Comparison of ENCODE assay signal across 8 cellular contexts in genomic region chr19:29663861-29664752, GRCh38. TPM values are rescaled to one million over a fixed set of nuclear protein-coding genes. Genes with fewer than 3 reads are reported as not detected.
DNase-seq lines count a peak whose midpoint lies in the region; ATAC-seq and TF ChIP-seq lines count a peak whose summit lies in the region.

No MANE protein-coding gene starts in this region.

- no CpG with 5 or more reads among the region's 19 CpGs for WGBS in neuronal stem cell (ENCODE audit: extremely low coverage in 2 of 2, insufficient read length in 2 of 2, insufficient replicate concordance in 1 of 2), 2 donors

- H3K4me2 ChIP-seq in MM.1S (ENCODE audit: low read depth, low read length) (peak overlapping the region; percentile 92; the same call in 1 of the 2 replicates), neuronal stem cell (ENCODE audit: insufficient read depth, low read length, poor library complexity, severe bottlenecking) (no peak overlapping the region)

- no peak overlapping the region for H2BK12ac ChIP-seq in neuronal stem cell (ENCODE audit: low read length)

- no peak for ATAC-seq in left lobe of liver

- H3K4me1 ChIP-seq in CD4-positive, alpha-beta memory T cell (ENCODE audit: insufficient read depth, low read length), result peaks cover 29% of the 10 kb centered on the region
- 0 out of 2 replicates have a peak, but pooled peaks cover 5% of the 10 kb centered on the region for H3K4me1 ChIP-seq in MM.1S (ENCODE audit: low read length)
- peaks cover 11 to 12% of the 10 kb centered on the region in 2 donors for H3K4me1 ChIP-seq in neuronal stem cell (ENCODE audit: control insufficient read depth in 2 of 2, insufficient read depth in 1 of 2, low read depth in 1 of 2, low read length in 2 of 2)
- peaks cover 3% of the 10 kb centered on the region for H3K4me1 ChIP-seq in colonic mucosa

- peaks cover 0 to 1% (median 0%) of the 10 kb centered on the region in 8 donors for H3K9me3 Mint-ChIP-seq in CD4-positive, alpha-beta memory T cell

- no peaks in the 10 kb centered on the region for H3K36me3 ChIP-seq in CD4-positive, alpha-beta memory T cell (ENCODE audit: insufficient read depth, low read length)
- H3K36me3 ChIP-seq in MM.1S (replicated peaks; ENCODE audit: insufficient read depth, low read length), result no peaks in the 10 kb centered on the region
- H3K36me3 ChIP-seq in neuronal stem cell (replicated peaks in 1 of 2; ENCODE audit: control insufficient read depth in 2 of 2, insufficient read depth in 2 of 2, low read length in 2 of 2), result no peaks in the 10 kb centered on the region
- no peaks in the 10 kb centered on the region for H3K36me3 ChIP-seq in colonic mucosa

- no peak overlapping the region for H4K8ac ChIP-seq in neuronal stem cell (ENCODE audit: low read depth, low read length)

- peak overlapping the region; percentile 92 for H2AFZ ChIP-seq in MM.1S (ENCODE audit: low read length)
- peak overlapping the region; percentile 98 for H2AFZ ChIP-seq in neuronal stem cell (ENCODE audit: low read length)

- peak overlapping the region; percentile 62 for H2BK15ac ChIP-seq in neuronal stem cell (ENCODE audit: low read length)

- no peaks in the 10 kb centered on the region for H3K9me3 ChIP-seq in CD4-positive, alpha-beta memory T cell (ENCODE audit: control insufficient read depth in 1 of 2, low read length in 2 of 2)
- no peaks in the 10 kb centered on the region for H3K9me3 ChIP-seq in MM.1S (replicated peaks; ENCODE audit: insufficient read depth, low read length)
- no peaks in the 10 kb centered on the region for H3K9me3 ChIP-seq in neuronal stem cell (replicated peaks in 1 of 2; ENCODE audit: control insufficient read depth in 2 of 2, insufficient read depth in 1 of 2, low read depth in 1 of 2, low read length in 2 of 2)
- H3K9me3 ChIP-seq in colonic mucosa, result no peaks in the 10 kb centered on the region

- H3K27ac ChIP-seq in CD4-positive, alpha-beta memory T cell (ENCODE audit: low read depth, low read length), result peak overlapping the region; percentile 92
- H3K27ac ChIP-seq in MM.1S (ENCODE audit: low read length), result no peak overlapping the region
- peak overlapping the region; percentile 95 to 96 for H3K27ac ChIP-seq in coronary artery
- H3K27ac ChIP-seq in neuronal stem cell (replicated peaks; ENCODE audit: low read length), result no peak overlapping the region
- H3K27ac ChIP-seq in colonic mucosa, result no peak overlapping the region

- no peak for TF ChIP-seq CTCF in MM.1S (IDR thresholded peaks at IDR 0.05; ENCODE audit: low read length)
- no peak for TF ChIP-seq CTCF in coronary artery (IDR thresholded peaks at IDR 0.05)
- TF ChIP-seq CTCF in colonic mucosa (IDR thresholded peaks at IDR 0.05), result no peak

- H3K79me1 ChIP-seq in neuronal stem cell (ENCODE audit: low read depth, low read length), result no peaks in the 10 kb centered on the region

- H3K27me3 ChIP-seq in CD4-positive, alpha-beta memory T cell (ENCODE audit: insufficient read depth, low read length), result no peaks in the 10 kb centered on the region
- H3K27me3 ChIP-seq in MM.1S (replicated peaks; ENCODE audit: insufficient read depth, low read length), result peaks cover 19% of the 10 kb centered on the region
- peaks cover 2 to 50% (median 25%) of the 10 kb centered on the region in 3 experiments for H3K27me3 ChIP-seq in neuronal stem cell (ENCODE audit: control insufficient read depth in 3 of 3, insufficient read depth in 3 of 3, low read depth in 1 of 3, low read length in 3 of 3)
- no peaks in the 10 kb centered on the region for H3K27me3 ChIP-seq in colonic mucosa

- CTCF ChIA-PET in CD4-positive, alpha-beta memory T cell (lab: Charles Lee; ENCODE audit: partially characterized antibody), result interaction anchor here (1.0 to 10.1 kb wide), 9 partner anchors 8 to 168 kb away, joined by 3 to 158 read pairs (median 75); partner anchors contain the start of genes C19orf12 and POP4

- H3K36me3 Mint-ChIP-seq in CD4-positive, alpha-beta memory T cell, result peaks cover 4 to 12% of the 10 kb centered on the region in 2 donors

- H3K4me1 Mint-ChIP-seq in CD4-positive, alpha-beta memory T cell, result peaks cover 17 to 50% (median 27%) of the 10 kb centered on the region in 4 donors

- H3K9me2 ChIP-seq in MM.1S (replicated peaks; ENCODE audit: insufficient read depth, low read length), result no peaks in the 10 kb centered on the region

- H4K91ac ChIP-seq in neuronal stem cell (ENCODE audit: low read depth, low read length, poor library complexity), result no peak overlapping the region

- no peak overlapping the region for H2BK120ac ChIP-seq in neuronal stem cell (ENCODE audit: low read depth, low read length)

- DNase-seq in CD4-positive, alpha-beta memory T cell, result no peak
- DNase-seq in MM.1S (no peak), coronary artery (ENCODE audit: low spot score) (no peak), neuronal stem cell (ENCODE audit: low spot score) (no peak), colonic mucosa (no peak), left lobe of liver (ENCODE audit: low spot score) (no peak), UCSD-AML1 (lab: John Stamatoyannopoulos, UW; ENCODE audit: unreplicated experiment) (no peak), DMS 273 (lab: John Stamatoyannopoulos, UW; ENCODE audit: unreplicated experiment) (no peak)

- H2BK5ac ChIP-seq in neuronal stem cell (ENCODE audit: low read length), result no peak overlapping the region

- peaks cover 5% of the 10 kb centered on the region; the same call in 1 of the 2 replicates for H3K79me2 ChIP-seq in MM.1S (ENCODE audit: low read length)

- H3K27ac Mint-ChIP-seq in CD4-positive, alpha-beta memory T cell, result peak overlapping the region; percentile 74 to 93 (median 84)

- no peak overlapping the region for H3K14ac ChIP-seq in neuronal stem cell (ENCODE audit: low read length)

- H3K9ac ChIP-seq in MM.1S (ENCODE audit: low read length) (no peak overlapping the region), neuronal stem cell (ENCODE audit: low read depth, low read length, poor library complexity) (no peak overlapping the region), colonic mucosa (ENCODE audit: low read depth in 2 of 2, low read length in 2 of 2) (peak overlapping the region in 1 of 2 donors; percentile 4)

- H3K23ac ChIP-seq in neuronal stem cell (ENCODE audit: low read depth, low read length, poor library complexity), result peak overlapping the region; percentile 29

- POLR2A ChIA-PET in CD4-positive, alpha-beta memory T cell (lab: Charles Lee; ENCODE audit: partially characterized antibody), result interaction anchor here (0.6 to 8.7 kb wide), 8 partner anchors 8 to 56 kb away, joined by 3 to 163 read pairs (median 63); partner anchors contain the start of genes C19orf12 and POP4

- no peaks in the 10 kb centered on the region for H3K27me3 Mint-ChIP-seq in CD4-positive, alpha-beta memory T cell

- intact Hi-C loops in CD4-positive, alpha-beta memory T cell (cut with micrococcal nuclease), result loop anchor here (2.0 kb wide), 2 partner anchors 51 to 181 kb away; partner anchors contain the start of gene C19orf12
- intact Hi-C loops in colonic mucosa (cut with DNase I), result no loop called here

- no peak overlapping the region for H3K4ac ChIP-seq in neuronal stem cell (ENCODE audit: low read length)

- H3F3A ChIP-seq in MM.1S (ENCODE audit: insufficient read depth, low read length), result no peaks in the 10 kb centered on the region

- H2AK5ac ChIP-seq in neuronal stem cell (ENCODE audit: low read depth, low read length), result peak overlapping the region; percentile 76

- peak overlapping the region; percentile 72 to 89 (median 82) for H3K4me3 Mint-ChIP-seq in CD4-positive, alpha-beta memory T cell

- peak overlapping the region; percentile 6 for H3K18ac ChIP-seq in neuronal stem cell (ENCODE audit: low read length)

- no peaks in the 10 kb centered on the region for H4K20me1 ChIP-seq in MM.1S (ENCODE audit: insufficient read depth, low read length)

- no peak overlapping the region for H3K4me3 ChIP-seq in CD4-positive, alpha-beta memory T cell (ENCODE audit: low read length in 2 of 2)
- H3K4me3 ChIP-seq in MM.1S (ENCODE audit: low read length) (no peak overlapping the region; the same call in 1 of the 2 replicates), coronary artery (peak overlapping the region; percentile 92), neuronal stem cell (ENCODE audit: low read length in 2 of 2) (no peak overlapping the region), colonic mucosa (no peak overlapping the region)

RNA-seq across cellular contexts. Expression of gene PLEKHF1, which starts 1.2 kb away (rescaled TPM):
- 10 to 100 TPM; 31.2 to 32.4 TPM for total RNA-seq in CD4-positive, alpha-beta memory T cell
- polyA plus RNA-seq in CD4-positive, alpha-beta memory T cell, result 10 to 100 TPM; 15.3 to 36.0 TPM
- polyA plus RNA-seq in neuronal stem cell (2013, experiment 1 of 2), result 1.0 TPM
- polyA plus RNA-seq in neuronal stem cell (2013, experiment 2 of 2), result 0.96 TPM
- total RNA-seq in colonic mucosa (1 to 10 TPM; 2.8 to 3.4 TPM), left lobe of liver (11.3 TPM)

RNA-seq across cellular contexts. Expression of gene C19orf12, which starts 51.0 kb away (rescaled TPM):
- 10 to 100 TPM; 29.3 to 30.1 TPM for total RNA-seq in CD4-positive, alpha-beta memory T cell
- 10 to 100 TPM; 22.7 to 23.6 TPM for polyA plus RNA-seq in CD4-positive, alpha-beta memory T cell
- 20.8 TPM for polyA plus RNA-seq in neuronal stem cell (2013, experiment 1 of 2)
- polyA plus RNA-seq in neuronal stem cell (2013, experiment 2 of 2), result 20.7 TPM
- total RNA-seq in colonic mucosa, result 10 to 100 TPM; 15.2 to 15.3 TPM
- 52.3 TPM for total RNA-seq in left lobe of liver

RNA-seq across cellular contexts. Expression of gene POP4, which starts 58.0 kb away (rescaled TPM):
- 10 to 100 TPM; 54.1 to 58.4 TPM for total RNA-seq in CD4-positive, alpha-beta memory T cell
- polyA plus RNA-seq in CD4-positive, alpha-beta memory T cell, result 100 to 1,000 TPM; 141 to 189 TPM
- 56.9 TPM for polyA plus RNA-seq in neuronal stem cell (2013, experiment 1 of 2)
- 56.6 TPM for polyA plus RNA-seq in neuronal stem cell (2013, experiment 2 of 2)
- total RNA-seq in colonic mucosa, result 10 to 100 TPM; 52.4 to 87.5 TPM
- total RNA-seq in left lobe of liver, result 35.2 TPM

Comparison
In these comparisons a context has a peak if more than half of its experiments do, and no peak if none do; other contexts are left out.
1. H3K27ac ChIP-seq: peak in CD4-positive, alpha-beta memory T cell (single experiment) and coronary artery (2 of 2); none in MM.1S (single experiment), neuronal stem cell (single experiment) and colonic mucosa (single experiment).